7 cellular contexts compared by ENCODE assay signal in the genomic region with DNA sequence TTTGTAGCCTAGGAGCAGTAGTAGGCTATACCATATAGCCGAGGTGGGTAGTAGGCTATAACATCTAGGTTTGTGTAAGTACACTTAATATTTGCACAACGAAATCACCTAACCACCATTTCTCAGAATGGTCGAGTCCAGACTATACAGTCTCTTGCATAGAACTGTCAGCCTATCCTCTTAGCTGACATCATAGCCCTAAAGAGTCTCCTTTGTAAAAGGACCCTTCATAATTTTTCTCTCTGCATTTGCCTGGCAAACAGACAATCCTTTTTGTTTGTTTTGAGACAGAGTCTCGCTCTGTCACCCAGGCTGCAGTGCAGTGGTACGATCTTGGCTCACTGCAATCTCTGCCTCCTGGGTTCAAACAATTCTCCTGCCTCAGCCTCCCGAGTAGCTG. TPM values are rescaled to one million over a fixed set of nuclear protein-coding genes. Genes with fewer than 3 reads are reported as not detected.
DNase-seq lines count a peak whose midpoint lies in the region; ATAC-seq and TF ChIP-seq lines count a peak whose summit lies in the region.
"Not testable (repeated sequence)": the region's sequence is repeated elsewhere in the genome, so short reads cannot be mapped to it uniquely, and the experiment has no call there.

No MANE protein-coding gene starts in this region.

- H3K4me1 Mint-ChIP-seq in T-helper 17 cell, result peaks cover 37% of the 10 kb centered on the region

- not testable (repeated sequence) for H3K27me3 Mint-ChIP-seq in T-helper 17 cell

- H3K27me3 ChIP-seq in gastroesophageal sphincter; psoas muscle (ENCODE audit: insufficient read depth in 3 of 3, low read length in 2 of 3): not testable (repeated sequence)

- H3K4me1 ChIP-seq in gastroesophageal sphincter (peaks cover 0 to 59% (median 13%) of the 10 kb centered on the region in 3 donors), psoas muscle (peaks cover 30% of the 10 kb centered on the region)

- H3K4me3 ChIP-seq in gastroesophageal sphincter, psoas muscle: not testable (repeated sequence)

- peak overlapping the region; percentile 65 for H3K27ac Mint-ChIP-seq in T-helper 17 cell

- peak; percentile 67 for DNase-seq in NCI-H2029 treated with DMSO at 0.1 percent for 48 hours (lab: John Stamatoyannopoulos, UW)
- not testable (repeated sequence) for DNase-seq in T-helper 17 cell; left lobe of liver (ENCODE audit: low spot score); psoas muscle

- not testable (repeated sequence) for TF ChIP-seq EP300 in gastroesophageal sphincter (IDR thresholded peaks at IDR 0.05)

- not testable (repeated sequence) for H3K36me3 Mint-ChIP-seq in T-helper 17 cell (ENCODE audit: low read depth)

- not testable (repeated sequence) for H3K9me3 ChIP-seq in T-helper 17 cell (ENCODE audit: control insufficient read depth, low read length, poor library complexity, severe bottlenecking); gastroesophageal sphincter; psoas muscle

- 70 to 88% methylated on average over 4 to 5 of the region's 6 CpGs for WGBS in gastroesophageal sphincter (ENCODE audit: low coverage in 1 of 2), 2 donors
- 63 to 74% (median 67%) methylated on average over 6 of the region's 6 CpGs for WGBS in psoas muscle, 3 donors

- H3K4me3 Mint-ChIP-seq in T-helper 17 cell, result not testable (repeated sequence)

- not testable (repeated sequence) for TF ChIP-seq CTCF in gastroesophageal sphincter (IDR thresholded peaks at IDR 0.05); psoas muscle (IDR thresholded peaks at IDR 0.05)

- not testable (repeated sequence) for ATAC-seq in T-helper 17 cell, gastroesophageal sphincter
- ATAC-seq in left lobe of liver, result peak; percentile 21
- peak in 3 of 4 donors; percentile 4 to 12 (median 5) for ATAC-seq in psoas muscle

- H3K36me3 ChIP-seq in gastroesophageal sphincter (peaks cover 0 to 22% of the 10 kb centered on the region in 2 donors), psoas muscle (ENCODE audit: insufficient read depth in 1 of 2, low read depth in 1 of 2) (peaks cover 0 to 29% of the 10 kb centered on the region in 2 donors)

- intact Hi-C loops in psoas muscle (cut with DNase I), result not testable (repeated sequence)

- TF ChIP-seq POLR2A in gastroesophageal sphincter (IDR thresholded peaks at IDR 0.05), result not testable (repeated sequence)

- H3K27ac ChIP-seq in cingulate gyrus (ENCODE audit: low read depth, low read length), result peak overlapping the region; percentile 98
- peak overlapping the region in 3 of 4 donors; percentile 62 to 82 (median 81) for H3K27ac ChIP-seq in gastroesophageal sphincter
- peak overlapping the region; percentile 66 for H3K27ac ChIP-seq in psoas muscle
- H3K27ac ChIP-seq in temporal lobe (ENCODE audit: low read depth, low read length), result peak overlapping the region; percentile 85

RNA-seq across cellular contexts. Expression of gene NEK9, which starts 23.8 kb away (rescaled TPM):
- total RNA-seq in T-helper 17 cell (10 to 100 TPM; 61.7 to 63.6 TPM), gastroesophageal sphincter (10 to 100 TPM; 34.2 to 95.4 (median 85.9) TPM), left lobe of liver (50.1 TPM), psoas muscle (100 to 1,000 TPM in 1 of 4 donors, 10 to 100 TPM in 3; 69.1 to 116 (median 88.5) TPM), temporal lobe (29.0 TPM)
- 10 to 100 TPM; 17.9 to 49.0 (median 28.0) TPM for polyA plus RNA-seq in psoas muscle

RNA-seq across cellular contexts. Expression of gene TMED10, which starts 25.8 kb away (rescaled TPM):
- total RNA-seq in T-helper 17 cell (100 to 1,000 TPM; 190 to 195 TPM), gastroesophageal sphincter (100 to 1,000 TPM; 140 to 241 (median 162) TPM), left lobe of liver (275 TPM), psoas muscle (100 to 1,000 TPM; 128 to 203 (median 159) TPM), temporal lobe (94.2 TPM)
- polyA plus RNA-seq in psoas muscle, result 100 to 1,000 TPM in 2 of 3 donors, 10 to 100 TPM in 1; 88.2 to 255 (median 101) TPM
